ENCODE assay signal across 14 cellular contexts in the genomic region with DNA sequence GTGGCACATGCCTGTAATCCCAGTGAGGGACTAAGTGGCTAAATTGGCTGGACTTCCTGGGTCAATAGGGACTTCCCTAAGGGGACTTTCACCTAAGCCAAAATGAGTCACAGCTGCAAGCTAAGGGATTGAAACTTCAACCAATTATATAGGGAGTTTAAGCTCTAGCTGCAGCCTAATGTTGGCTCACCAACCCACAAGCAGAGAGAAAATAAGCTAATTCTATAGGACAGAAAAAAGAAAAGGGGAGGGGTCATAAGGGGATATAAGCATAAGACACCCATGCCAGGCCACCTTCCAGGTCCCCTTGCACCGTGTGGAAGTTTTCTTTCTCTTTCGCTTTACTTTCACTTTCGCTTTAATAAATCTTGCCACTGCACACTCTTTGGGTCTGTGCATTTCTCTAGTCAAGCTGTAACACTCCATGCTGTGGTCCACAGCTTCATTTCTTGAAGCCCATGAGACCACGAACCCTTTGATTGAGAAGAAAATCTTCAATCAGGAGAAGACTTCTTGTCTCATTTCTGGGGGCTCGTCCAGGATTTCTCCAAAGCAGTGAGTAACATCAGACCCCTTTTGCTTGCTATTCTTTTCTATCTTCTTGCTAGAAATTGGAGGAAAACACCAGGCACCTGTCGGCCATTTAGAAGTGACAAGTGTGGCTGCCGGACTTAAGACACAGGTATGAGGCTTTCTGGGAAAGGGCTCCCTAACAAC.
DNase-seq lines count a peak whose midpoint lies in the region; ATAC-seq and TF ChIP-seq lines count a peak whose summit lies in the region.
"Had no signal": no experiment of that assay in that cellular context is flagged by ENCODE, and none has a peak within 500 bp of the region (broad histone marks: within the 10 kb centered on the region; RNA-seq: fewer than 3 reads in every experiment).

No MANE protein-coding gene starts in this region.

- POLR2A ChIA-PET in activated CD4-positive, alpha-beta T cell treated with anti-CD3 and anti-CD28 coated beads for 36 hours (lab: Charles Lee), result no interaction called here

- no peak overlapping the region for H3K4me2 ChIP-seq in osteoblast (ENCODE audit: insufficient read depth, low read length)

- no peak overlapping the region for H3K27ac Mint-ChIP-seq in activated CD4-positive, alpha-beta T cell treated with anti-CD3 and anti-CD28 coated beads for 36 hours
- H3K27ac Mint-ChIP-seq: activated CD8-positive, alpha-beta memory T cell treated with anti-CD3 and anti-CD28 coated beads, Interleukin-2, amount 10 ng/mL, durations not matched to agents 7 days and 5 days had no signal

- H3K4me1 Mint-ChIP-seq in activated CD4-positive, alpha-beta T cell treated with anti-CD3 and anti-CD28 coated beads for 36 hours, result no peaks in the 10 kb centered on the region
- H3K4me1 Mint-ChIP-seq: activated CD8-positive, alpha-beta memory T cell treated with anti-CD3 and anti-CD28 coated beads, Interleukin-2, amount 10 ng/mL, durations not matched to agents 7 days and 5 days had no signal

- H3K9me3 ChIP-seq in osteoblast (ENCODE audit: low read depth, low read length), result no peaks in the 10 kb centered on the region
- H3K9me3 ChIP-seq: SJSA1 had no signal

- H3K27ac ChIP-seq in osteoblast (ENCODE audit: low read depth, low read length), result no peak overlapping the region
- H3K27ac ChIP-seq in coronary artery, result no peak overlapping the region
- H3K27ac ChIP-seq: psoas muscle, SJSA1 had no signal

- H3K27me3 Mint-ChIP-seq in activated CD4-positive, alpha-beta T cell treated with anti-CD3 and anti-CD28 coated beads for 36 hours, result peaks cover 2% of the 10 kb centered on the region
- H3K27me3 Mint-ChIP-seq: activated CD8-positive, alpha-beta memory T cell treated with anti-CD3 and anti-CD28 coated beads, Interleukin-2, amount 10 ng/mL, durations not matched to agents 7 days and 5 days had no signal

- intact Hi-C loops in activated CD4-positive, alpha-beta T cell treated with anti-CD3 and anti-CD28 coated beads for 36 hours (cut with DNase I, micrococcal nuclease), result no loop called here

- peaks cover 34% of the 10 kb centered on the region for H3K9me3 Mint-ChIP-seq in activated CD4-positive, alpha-beta T cell treated with anti-CD3 and anti-CD28 coated beads for 36 hours (ENCODE audit: low read depth)

- no peak for ATAC-seq in activated CD4-positive, alpha-beta T cell treated with anti-CD3 and anti-CD28 coated beads for 36 hours
- peak; percentile 47 for ATAC-seq in HG02938 (IDR thresholded peaks at IDR 0.05; ENCODE audit: unreplicated experiment)
- ATAC-seq: activated CD8-positive, alpha-beta memory T cell treated with anti-CD3 and anti-CD28 coated beads, Interleukin-2, amount 10 ng/mL, durations not matched to agents 7 days and 5 days; psoas muscle had no signal

- peak; percentile 27 for DNase-seq in activated CD4-positive, alpha-beta T cell treated with anti-CD3 and anti-CD28 coated beads for 36 hours
- DNase-seq in activated CD4-positive, alpha-beta T cell treated with anti-CD3 and anti-CD28 coated beads, Interleukin-2, amount 50 U/mL, for 4 hours, result no peak
- DNase-seq in amniotic epithelial cell (ENCODE audit: low read depth) (peak; percentile 11), myocyte (ENCODE audit: low read depth) (peak; percentile 5), SIG-M5 (lab: John Stamatoyannopoulos, UW) (no peak), osteoblast (ENCODE audit: insufficient read length, low spot score, missing footprints) (no peak), coronary artery (ENCODE audit: low spot score) (no peak)
- DNase-seq: activated CD8-positive, alpha-beta memory T cell treated with anti-CD3 and anti-CD28 coated beads, Interleukin-2, amount 10 ng/mL, durations not matched to agents 7 days and 5 days; activated naive CD4-positive, alpha-beta T cell treated with anti-CD3 and anti-CD28 coated beads, Interleukin-2, amount 50 U/mL, for 16 hours; head of caudate nucleus; NCI-H2081; psoas muscle had no signal

- CTCF ChIA-PET in activated CD4-positive, alpha-beta T cell treated with anti-CD3 and anti-CD28 coated beads for 36 hours (lab: Charles Lee), result no interaction called here

- TF ChIP-seq CTCF in osteoblast (IDR thresholded peaks at IDR 0.05; ENCODE audit: extremely low read depth, low read depth, low read length), result no peak
- no peak for TF ChIP-seq CTCF in coronary artery (IDR thresholded peaks at IDR 0.05)

- no peaks in the 10 kb centered on the region for H3K36me3 ChIP-seq in osteoblast (ENCODE audit: insufficient read depth, low read length)
- H3K36me3 ChIP-seq: SJSA1 had no signal

- no peaks in the 10 kb centered on the region for H3K79me2 ChIP-seq in osteoblast (ENCODE audit: insufficient read depth, low read length)

- H3K27me3 ChIP-seq in osteoblast (ENCODE audit: insufficient read depth, low read length), result no peaks in the 10 kb centered on the region
- H3K27me3 ChIP-seq: SJSA1 had no signal

- H3K4me3 ChIP-seq in osteoblast (ENCODE audit: insufficient read depth, low read length) (no peak overlapping the region), coronary artery (no peak overlapping the region)
- H3K4me3 ChIP-seq: psoas muscle, SJSA1 had no signal

- no peaks in the 10 kb centered on the region for H3K4me1 ChIP-seq in osteoblast (ENCODE audit: insufficient read depth, low read length)
- H3K4me1 ChIP-seq: psoas muscle, SJSA1 had no signal

- no peaks in the 10 kb centered on the region for H4K20me1 ChIP-seq in osteoblast (ENCODE audit: insufficient read depth, low read length)

- no peak overlapping the region for H2AFZ ChIP-seq in osteoblast (ENCODE audit: low read length)

- no peak overlapping the region for H3K4me3 Mint-ChIP-seq in activated CD4-positive, alpha-beta T cell treated with anti-CD3 and anti-CD28 coated beads for 36 hours
- H3K4me3 Mint-ChIP-seq: activated CD8-positive, alpha-beta memory T cell treated with anti-CD3 and anti-CD28 coated beads, Interleukin-2, amount 10 ng/mL, durations not matched to agents 7 days and 5 days had no signal

- H3K36me3 Mint-ChIP-seq in activated CD4-positive, alpha-beta T cell treated with anti-CD3 and anti-CD28 coated beads for 36 hours (ENCODE audit: low read depth), result no peaks in the 10 kb centered on the region

Comparison
In these comparisons a context has a peak if more than half of its experiments do, and no peak if none do; other contexts are left out.
1. DNase-seq: peak in activated CD4-positive, alpha-beta T cell treated with anti-CD3 and anti-CD28 coated beads for 36 hours (single experiment), amniotic epithelial cell (single experiment) and myocyte (single experiment); none in activated CD4-positive, alpha-beta T cell treated with anti-CD3 and anti-CD28 coated beads, Interleukin-2, amount 50 U/mL, for 4 hours (0 of 2), SIG-M5 (single experiment), osteoblast (single experiment) and coronary artery (single experiment).